8 cellular contexts compared by ENCODE assay signal in the genomic region with DNA sequence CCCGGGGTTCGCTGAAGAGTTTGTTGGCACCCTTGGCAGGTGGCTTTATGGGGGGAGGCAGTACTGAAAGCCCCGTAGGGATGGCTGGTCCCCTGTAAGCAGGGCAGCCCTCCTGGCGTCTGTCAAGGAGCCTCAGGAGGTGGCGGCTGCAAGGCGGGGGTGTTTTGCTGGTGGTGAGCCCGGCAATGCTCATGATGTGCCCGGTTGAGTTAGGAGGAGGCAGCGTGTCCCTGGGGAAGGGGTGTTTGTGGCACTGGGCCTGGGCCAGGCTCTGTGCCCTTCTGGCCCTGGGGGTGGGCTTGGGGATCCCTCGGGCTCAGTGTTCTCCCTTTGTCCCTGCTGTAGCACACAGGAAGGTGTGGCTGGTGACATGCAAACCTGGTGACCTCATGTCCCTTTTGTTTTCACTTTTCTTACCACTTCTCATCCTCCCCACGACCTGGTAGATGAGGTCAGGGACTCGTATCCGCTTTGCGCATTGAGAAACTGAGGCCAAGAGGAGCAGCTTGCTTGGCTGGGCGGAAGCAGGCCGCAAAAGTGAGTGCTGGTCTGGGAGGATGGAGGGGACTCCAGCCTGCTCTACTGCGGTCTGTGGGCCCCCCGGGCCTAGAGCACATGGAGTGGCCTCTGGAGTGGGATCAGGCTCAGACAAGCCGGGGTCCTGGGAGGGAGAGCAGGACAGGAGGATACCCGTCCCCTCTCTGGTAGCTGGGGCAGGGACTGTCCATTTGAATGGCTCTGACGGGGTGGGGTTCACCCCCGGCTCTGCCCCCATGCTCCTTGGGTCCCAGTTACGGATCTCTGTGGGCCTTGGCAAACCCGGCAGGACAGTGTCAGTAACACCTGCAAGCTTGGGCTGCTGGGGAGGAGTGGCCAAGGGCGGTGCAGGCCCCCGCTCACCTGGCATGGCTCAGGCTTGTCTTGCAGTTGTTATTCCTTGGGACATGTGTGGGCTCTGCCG. TPM values are rescaled to one million over a fixed set of nuclear protein-coding genes. Genes with fewer than 3 reads are reported as not detected.
DNase-seq lines count a peak whose midpoint lies in the region; ATAC-seq and TF ChIP-seq lines count a peak whose summit lies in the region.

No MANE protein-coding gene starts in this region.

- peak overlapping the region; percentile 84 to 92 (median 87) for H3K4me3 Mint-ChIP-seq in CD4-positive, alpha-beta memory T cell
- peak overlapping the region; percentile 88 for H3K4me3 Mint-ChIP-seq in activated naive CD8-positive, alpha-beta T cell treated with anti-CD3 and anti-CD28 coated beads, Interleukin-2, amount 10 ng/mL, durations not matched to agents 7 days and 5 days
- H3K4me3 Mint-ChIP-seq in natural killer cell treated with Interleukin-12 subunit alpha and Interleukin-12 subunit beta and Interleukin-15 and Interleukin-18, amount 100 ng/mL, for 72 hours: peak overlapping the region; percentile 38

- H3K9me2 ChIP-seq in GM23248 (ENCODE audit: insufficient read depth): no peaks in the 10 kb centered on the region

- peak overlapping the region; percentile 60 for H3K4me2 ChIP-seq in GM23248 (ENCODE audit: unreplicated experiment)

- peak overlapping the region; percentile 18; the same call in 1 of the 2 replicates for H2AFZ ChIP-seq in GM23248

- no peaks in the 10 kb centered on the region for H3K9me3 Mint-ChIP-seq in CD4-positive, alpha-beta memory T cell
- no peaks in the 10 kb centered on the region for H3K9me3 Mint-ChIP-seq in activated naive CD8-positive, alpha-beta T cell treated with anti-CD3 and anti-CD28 coated beads, Interleukin-2, amount 10 ng/mL, durations not matched to agents 7 days and 5 days
- H3K9me3 Mint-ChIP-seq in natural killer cell treated with Interleukin-12 subunit alpha and Interleukin-12 subunit beta and Interleukin-15 and Interleukin-18, amount 100 ng/mL, for 72 hours: no peaks in the 10 kb centered on the region

- H3K36me3 ChIP-seq in CD4-positive, alpha-beta memory T cell (ENCODE audit: insufficient read depth, low read length): no peaks in the 10 kb centered on the region
- H3K36me3 ChIP-seq in GM23248 (ENCODE audit: low read depth) (no peaks in the 10 kb centered on the region), colonic mucosa (no peaks in the 10 kb centered on the region)

- peaks cover 4% of the 10 kb centered on the region; the same call in 1 of the 2 replicates for H3F3A ChIP-seq in GM23248 (ENCODE audit: insufficient read depth)

- H3K27me3 ChIP-seq in CD4-positive, alpha-beta memory T cell (ENCODE audit: insufficient read depth, low read length): no peaks in the 10 kb centered on the region
- no peaks in the 10 kb centered on the region for H3K27me3 ChIP-seq in GM23248 (replicated peaks; ENCODE audit: insufficient read depth)
- no peaks in the 10 kb centered on the region for H3K27me3 ChIP-seq in colonic mucosa

- H3K27ac Mint-ChIP-seq in CD4-positive, alpha-beta memory T cell: peak overlapping the region; percentile 87 to 96 (median 92)
- H3K27ac Mint-ChIP-seq in activated naive CD8-positive, alpha-beta T cell treated with anti-CD3 and anti-CD28 coated beads, Interleukin-2, amount 10 ng/mL, durations not matched to agents 7 days and 5 days: peak overlapping the region; percentile 96
- H3K27ac Mint-ChIP-seq in natural killer cell treated with Interleukin-12 subunit alpha and Interleukin-12 subunit beta and Interleukin-15 and Interleukin-18, amount 100 ng/mL, for 72 hours: peak overlapping the region in 1 of 2 donors; percentile 23

- H3K9me3 ChIP-seq in CD4-positive, alpha-beta memory T cell (ENCODE audit: control insufficient read depth in 1 of 2, low read length in 2 of 2): no peaks in the 10 kb centered on the region
- H3K9me3 ChIP-seq in GM23248 (ENCODE audit: low read depth) (no peaks in the 10 kb centered on the region), colonic mucosa (no peaks in the 10 kb centered on the region)

- peaks cover 69% of the 10 kb centered on the region for H3K4me1 ChIP-seq in CD4-positive, alpha-beta memory T cell (ENCODE audit: insufficient read depth, low read length)
- H3K4me1 ChIP-seq in GM23248 (ENCODE audit: insufficient read depth) (peaks cover 7% of the 10 kb centered on the region), colonic mucosa (no peaks in the 10 kb centered on the region)

- WGBS in GM23248 (ENCODE audit: low coverage in 1 of 2, low lambda C conversion rate in 2 of 2, missing lambda C conversion rate in 2 of 2), 2 experiments: 72 to 74% methylated on average over 25 to 26 of the region's 27 CpGs

- H3K27ac ChIP-seq in CD4-positive, alpha-beta memory T cell (ENCODE audit: low read depth, low read length): peak overlapping the region; percentile 22
- H3K27ac ChIP-seq in GM23248 (no peak overlapping the region), colonic mucosa (no peak overlapping the region)

- POLR2A ChIA-PET in CD4-positive, alpha-beta memory T cell (lab: Charles Lee; ENCODE audit: partially characterized antibody): interaction anchor here (1.1 to 6.0 kb wide), 6 partner anchors 10 to 84 kb away, joined by 3 to 29 read pairs (median 8); partner anchors contain the start of genes LITAF and TXNDC11
- POLR2A ChIA-PET in activated naive CD8-positive, alpha-beta T cell treated with anti-CD3 and anti-CD28 coated beads, Interleukin-2, amount 10 ng/mL, durations not matched to agents 7 days and 5 days (lab: Charles Lee): interaction anchor here (1.4 to 2.2 kb wide), 4 partner anchors 10 to 83 kb away, joined by 4 to 10 read pairs (median 8); partner anchors contain the start of genes LITAF and TXNDC11

- no peaks in the 10 kb centered on the region for H3K79me2 ChIP-seq in GM23248 (ENCODE audit: insufficient read depth)

- TF ChIP-seq CTCF in colonic mucosa (IDR thresholded peaks at IDR 0.05): no peak

- H3K4me3 ChIP-seq in CD4-positive, alpha-beta memory T cell (ENCODE audit: low read length in 2 of 2): peak overlapping the region in 1 of 2 donors; percentile 72
- H3K4me3 ChIP-seq in GM23248: no peak overlapping the region
- H3K4me3 ChIP-seq in colonic mucosa: no peak overlapping the region

- intact Hi-C loops in CD4-positive, alpha-beta memory T cell (cut with micrococcal nuclease): no loop called here
- intact Hi-C loops in colonic mucosa (cut with DNase I): no loop called here

- H3K27me3 Mint-ChIP-seq in CD4-positive, alpha-beta memory T cell: no peaks in the 10 kb centered on the region
- H3K27me3 Mint-ChIP-seq in activated naive CD8-positive, alpha-beta T cell treated with anti-CD3 and anti-CD28 coated beads, Interleukin-2, amount 10 ng/mL, durations not matched to agents 7 days and 5 days: no peaks in the 10 kb centered on the region
- H3K27me3 Mint-ChIP-seq in natural killer cell treated with Interleukin-12 subunit alpha and Interleukin-12 subunit beta and Interleukin-15 and Interleukin-18, amount 100 ng/mL, for 72 hours: peaks cover 0 to 2% of the 10 kb centered on the region in 2 donors

- H3K36me3 Mint-ChIP-seq in CD4-positive, alpha-beta memory T cell: peaks cover 0 to 5% of the 10 kb centered on the region in 2 donors
- H3K36me3 Mint-ChIP-seq in activated naive CD8-positive, alpha-beta T cell treated with anti-CD3 and anti-CD28 coated beads, Interleukin-2, amount 10 ng/mL, durations not matched to agents 7 days and 5 days: peaks cover 1% of the 10 kb centered on the region
- H3K36me3 Mint-ChIP-seq in natural killer cell treated with Interleukin-12 subunit alpha and Interleukin-12 subunit beta and Interleukin-15 and Interleukin-18, amount 100 ng/mL, for 72 hours: no peaks in the 10 kb centered on the region

- no peaks in the 10 kb centered on the region for H4K20me1 ChIP-seq in GM23248 (ENCODE audit: insufficient read depth)

- H3K4me1 Mint-ChIP-seq in CD4-positive, alpha-beta memory T cell: peaks cover 40 to 87% (median 59%) of the 10 kb centered on the region in 4 donors
- peaks cover 50% of the 10 kb centered on the region for H3K4me1 Mint-ChIP-seq in activated naive CD8-positive, alpha-beta T cell treated with anti-CD3 and anti-CD28 coated beads, Interleukin-2, amount 10 ng/mL, durations not matched to agents 7 days and 5 days
- H3K4me1 Mint-ChIP-seq in natural killer cell treated with Interleukin-12 subunit alpha and Interleukin-12 subunit beta and Interleukin-15 and Interleukin-18, amount 100 ng/mL, for 72 hours (ENCODE audit: low read depth in 2 of 2): peaks cover 19% of the 10 kb centered on the region in 2 donors

- DNase-seq in CD4-positive, alpha-beta memory T cell: peak in 4 of 5 donors; percentile 33 to 47 (median 40)
- DNase-seq in GM23248 (peak; percentile 29), NCI-H748 treated with DMSO at 0.1 percent for 48 hours (lab: John Stamatoyannopoulos, UW) (no peak), NCI-H1930 (lab: John Stamatoyannopoulos, UW) (no peak), colonic mucosa (no peak)
- DNase-seq in activated naive CD8-positive, alpha-beta T cell treated with anti-CD3 and anti-CD28 coated beads, Interleukin-2, amount 10 ng/mL, durations not matched to agents 7 days and 5 days: peak; percentile 67
- DNase-seq in natural killer cell treated with Interleukin-12 subunit alpha and Interleukin-12 subunit beta and Interleukin-15 and Interleukin-18, amount 100 ng/mL, for 72 hours (ENCODE audit: low spot score): no peak

- H3K9ac ChIP-seq in GM23248 (peak overlapping the region; percentile 76; the same call in 1 of the 2 replicates), colonic mucosa (ENCODE audit: low read depth in 2 of 2, low read length in 2 of 2) (peak overlapping the region in 1 of 2 donors; percentile 60)

- peak; percentile 57 for ATAC-seq in activated naive CD8-positive, alpha-beta T cell treated with anti-CD3 and anti-CD28 coated beads, Interleukin-2, amount 10 ng/mL, durations not matched to agents 7 days and 5 days (ENCODE audit: low read depth)
- peak in 1 of 2 donors; percentile 12 for ATAC-seq in natural killer cell treated with Interleukin-12 subunit alpha and Interleukin-12 subunit beta and Interleukin-15 and Interleukin-18, amount 100 ng/mL, for 72 hours
- no peak for ATAC-seq in GM21515 (IDR thresholded peaks at IDR 0.05; ENCODE audit: unreplicated experiment)

- CTCF ChIA-PET in CD4-positive, alpha-beta memory T cell (lab: Charles Lee; ENCODE audit: partially characterized antibody): interaction anchor here (1.2 to 1.7 kb wide), 2 partner anchors 34 to 127 kb away, joined by 3 to 4 read pairs; partner anchors contain the start of gene ZC3H7A

- in situ Hi-C loops in GM23248 (cut with MboI): no loop called here

RNA-seq across cellular contexts. Expression of gene SNN, which starts 2.2 kb away (rescaled TPM):
- total RNA-seq in CD4-positive, alpha-beta memory T cell: 10 to 100 TPM; 19.2 to 20.4 TPM
- 10 to 100 TPM; 16.1 to 16.7 TPM for polyA plus RNA-seq in CD4-positive, alpha-beta memory T cell
- total RNA-seq in GM23248 (2014; rRNA removed; shearing (Covaris generic)): 5.9 and 6.7 TPM in 2 replicates
- 5.3 and 5.4 TPM in 2 replicates for polyA plus RNA-seq in GM23248 (2016; fragmentation: Nextera tagmentation; extraction: Ambion mirVana)
- total RNA-seq in activated naive CD8-positive, alpha-beta T cell treated with anti-CD3 and anti-CD28 coated beads, Interleukin-2, amount 10 ng/mL, durations not matched to agents 7 days and 5 days: 10 to 100 TPM; 30.1 to 31.8 TPM
- total RNA-seq in natural killer cell treated with Interleukin-12 subunit alpha and Interleukin-12 subunit beta and Interleukin-15 and Interleukin-18, amount 100 ng/mL, for 72 hours: 1 to 10 TPM in 1 of 2 donors, under 1 TPM in 1; 0.43 to 1.1 TPM
- 1 to 10 TPM; 2.4 to 5.6 TPM for total RNA-seq in colonic mucosa

Comparison
In these comparisons a context has a peak if more than half of its experiments do, and no peak if none do; other contexts are left out.
1. DNase-seq: peak in CD4-positive, alpha-beta memory T cell (4 of 5), GM23248 (single experiment) and activated naive CD8-positive, alpha-beta T cell treated with anti-CD3 and anti-CD28 coated beads, Interleukin-2, amount 10 ng/mL, durations not matched to agents 7 days and 5 days (single experiment); none in natural killer cell treated with Interleukin-12 subunit alpha and Interleukin-12 subunit beta and Interleukin-15 and Interleukin-18, amount 100 ng/mL, for 72 hours (single experiment), NCI-H748 treated with DMSO at 0.1 percent for 48 hours (single experiment), NCI-H1930 (0 of 2) and colonic mucosa (single experiment).
2. H3K4me3 Mint-ChIP-seq: peak in every context shown above with its lines; median percentile 88 in activated naive CD8-positive, alpha-beta T cell treated with anti-CD3 and anti-CD28 coated beads, Interleukin-2, amount 10 ng/mL, durations not matched to agents 7 days and 5 days; 87 in CD4-positive, alpha-beta memory T cell; 38 in natural killer cell treated with Interleukin-12 subunit alpha and Interleukin-12 subunit beta and Interleukin-15 and Interleukin-18, amount 100 ng/mL, for 72 hours.